Comparison of ENCODE assay signal across 8 cellular contexts in the genomic region with DNA sequence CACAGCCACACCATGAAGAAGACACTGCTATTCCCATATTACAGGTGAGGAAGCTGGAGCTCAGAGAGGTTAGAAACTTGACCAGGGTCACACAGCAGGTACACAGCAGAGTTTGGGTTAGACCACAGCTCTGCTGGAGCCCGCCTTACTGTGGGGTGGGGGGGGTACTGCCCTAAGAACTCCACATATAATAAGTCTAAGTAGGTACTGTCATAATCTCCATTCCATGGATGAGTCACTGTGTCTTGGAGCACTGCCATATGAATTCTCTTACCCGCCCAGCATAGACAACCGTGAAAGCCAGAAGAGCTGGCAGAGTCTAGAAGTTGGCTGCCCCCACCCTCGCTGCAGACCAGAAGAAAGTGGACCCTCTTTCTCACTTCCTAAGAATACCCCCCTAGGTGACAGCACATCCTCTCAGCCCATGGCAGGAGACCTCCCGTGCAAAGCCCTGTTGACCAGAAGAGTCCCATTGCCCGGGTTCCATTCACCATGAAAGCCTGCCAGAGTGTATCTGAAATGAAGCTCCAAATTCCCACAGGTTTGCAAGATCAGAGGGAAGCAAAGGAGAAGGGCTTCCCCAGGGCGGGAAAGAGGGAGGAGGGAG. TPM values are rescaled to one million over a fixed set of nuclear protein-coding genes. Genes with fewer than 3 reads are reported as not detected.
DNase-seq lines count a peak whose midpoint lies in the region; ATAC-seq and TF ChIP-seq lines count a peak whose summit lies in the region.
"Had no signal": no experiment of that assay in that cellular context is flagged by ENCODE, and none has a peak within 500 bp of the region (broad histone marks: within the 10 kb centered on the region; RNA-seq: fewer than 3 reads in every experiment).

No MANE protein-coding gene starts in this region.

- H3K4me1 ChIP-seq in RWPE2 (ENCODE audit: insufficient read depth, poor library complexity, severe bottlenecking), result peaks cover 11% of the 10 kb centered on the region
- no peaks in the 10 kb centered on the region for H3K4me1 ChIP-seq in smooth muscle cell (ENCODE audit: low read depth)

- H3K9me3 Mint-ChIP-seq in T-cell, result peaks cover 0 to under 1% (median 0%) of the 10 kb centered on the region in 3 donors

- peak; percentile 99 for ATAC-seq in RWPE2 (ENCODE audit: low read depth)
- ATAC-seq in HG03280 (IDR thresholded peaks at IDR 0.05; ENCODE audit: unreplicated experiment), result no peak
- ATAC-seq in HG02973 (IDR thresholded peaks at IDR 0.05; ENCODE audit: unreplicated experiment), result no peak
- no peak for ATAC-seq in T-cell (replicated peaks in 1 of 4)

- no peaks in the 10 kb centered on the region for H4K20me1 ChIP-seq in smooth muscle cell (ENCODE audit: low read depth)

- H3K4me3 ChIP-seq in RWPE2 (ENCODE audit: severe bottlenecking), result no peak overlapping the region
- no peak overlapping the region for H3K4me3 ChIP-seq in smooth muscle cell

- H3K9me3 ChIP-seq in RWPE2 (ENCODE audit: severe bottlenecking) (no peaks in the 10 kb centered on the region), smooth muscle cell (replicated peaks; ENCODE audit: low read depth) (no peaks in the 10 kb centered on the region)

- H3K9ac ChIP-seq in smooth muscle cell (ENCODE audit: low read depth), result no peak overlapping the region

- H3K79me2 ChIP-seq in smooth muscle cell (ENCODE audit: low read depth), result no peaks in the 10 kb centered on the region

- H3K36me3 Mint-ChIP-seq in T-cell, result no peaks in the 10 kb centered on the region

- H2AFZ ChIP-seq in smooth muscle cell (ENCODE audit: low read depth), result no peak overlapping the region

- H3K4me2 ChIP-seq in smooth muscle cell, result peak overlapping the region; percentile 54

- 62% methylated on average over 7 of the region's 7 CpGs for WGBS in smooth muscle cell (ENCODE audit: low lambda C conversion rate)

- no peak overlapping the region for H3K27ac ChIP-seq in RWPE2 (ENCODE audit: poor library complexity, severe bottlenecking)
- H3K27ac ChIP-seq in smooth muscle cell (ENCODE audit: low read depth), result no peak overlapping the region

- DNase-seq in HCEC 1CT, result peak; percentile 77
- DNase-seq in RWPE2 (ENCODE audit: low spot score), result no peak
- DNase-seq in fibroblast of the conjunctiva (ENCODE audit: low read depth), result peak; percentile 26
- no peak for DNase-seq in smooth muscle cell (lab: John Stamatoyannopoulos, UW; ENCODE audit: unreplicated experiment)
- DNase-seq in T-cell, result no peak
- DNase-seq: activated CD4-positive, alpha-beta T cell treated with anti-CD3 and anti-CD28 coated beads, Interleukin-2, amount 50 U/mL, for 4 hours had no signal

- TF ChIP-seq CTCF in RWPE2 (IDR thresholded peaks at IDR 0.05; ENCODE audit: poor library complexity, severe bottlenecking) (no peak), smooth muscle cell (IDR thresholded peaks at IDR 0.05; ENCODE audit: borderline replicate concordance, insufficient read depth, poor library complexity, severe bottlenecking) (no peak)

- POLR2A ChIA-PET in T-cell (lab: Charles Lee), result no interaction called here

- CTCF ChIA-PET in T-cell (lab: Charles Lee), result no interaction called here

- H3K27me3 Mint-ChIP-seq in T-cell, result peaks cover 31 to 33% of the 10 kb centered on the region in 2 donors

- no peaks in the 10 kb centered on the region for H3K36me3 ChIP-seq in RWPE2 (ENCODE audit: low read depth)
- H3K36me3 ChIP-seq in smooth muscle cell (ENCODE audit: low read depth), result no peaks in the 10 kb centered on the region

- H3K4me3 Mint-ChIP-seq in T-cell, result no peak overlapping the region

- no peaks in the 10 kb centered on the region for H3F3A ChIP-seq in smooth muscle cell (ENCODE audit: low read depth)

- H3K4me1 Mint-ChIP-seq in T-cell, result peaks cover 0 to 2% (median 0%) of the 10 kb centered on the region in 3 donors

- no peak overlapping the region for H3K27ac Mint-ChIP-seq in T-cell

- H3K27me3 ChIP-seq in RWPE2 (ENCODE audit: insufficient read depth, poor library complexity, severe bottlenecking) (no peaks in the 10 kb centered on the region), smooth muscle cell (ENCODE audit: low read depth) (no peaks in the 10 kb centered on the region)

RNA-seq across cellular contexts. Expression of gene PLA2G2D, which starts 5.2 kb away (rescaled TPM):
- total RNA-seq in smooth muscle cell (not detected in 2 replicates), T-cell (not detected)
- not detected in 2 replicates for polyA plus RNA-seq in smooth muscle cell

RNA-seq across cellular contexts. Expression of gene PLA2G2F, which starts 14.6 kb away (rescaled TPM):
- 1.0 and 1.9 TPM in 2 replicates for total RNA-seq in smooth muscle cell
- polyA plus RNA-seq in smooth muscle cell, result 0.69 and 0.81 TPM in 2 replicates
- not detected for total RNA-seq in T-cell

RNA-seq across cellular contexts. Expression of gene PLA2G5, which starts 54.6 kb away (rescaled TPM):
- total RNA-seq in smooth muscle cell (0.22 TPM in 2 replicates), T-cell (not detected)
- 0.64 TPM in 1 of 2 replicates, not detected in the other for polyA plus RNA-seq in smooth muscle cell

Comparison
In these comparisons a context has a peak if more than half of its experiments do, and no peak if none do; other contexts are left out.
1. DNase-seq: peak in HCEC 1CT (single experiment) and fibroblast of the conjunctiva (single experiment); none in RWPE2 (single experiment), smooth muscle cell (single experiment) and T-cell (0 of 34).